Comparison of ENCODE assay signal across 10 cellular contexts in genomic region chr4:55993994-55994657, GRCh38. TPM values are rescaled to one million over a fixed set of nuclear protein-coding genes. Genes with fewer than 3 reads are reported as not detected.
DNase-seq lines count a peak whose midpoint lies in the region; ATAC-seq and TF ChIP-seq lines count a peak whose summit lies in the region.
"Had no signal": no experiment of that assay in that cellular context is flagged by ENCODE, and none has a peak within 500 bp of the region (broad histone marks: within the 10 kb centered on the region; RNA-seq: fewer than 3 reads in every experiment).

No MANE protein-coding gene starts in this region.

- H3K79me2 ChIP-seq in mammary epithelial cell (ENCODE audit: insufficient read depth, low read length), result no peaks in the 10 kb centered on the region

- peak overlapping the region; percentile 25 for H3K4me3 Mint-ChIP-seq in activated T-helper 1 cell treated with anti-CD3 and anti-CD28 coated beads, Interleukin-12 subunit alpha, Interleukin-12 subunit beta, Interleukin-2, Interleukin-4 antibody, amounts not matched to agents 30 ng/mL and 10 ng/mL and 1 ng/mL, durations not matched to agents 14 hours and 24 hours and 36 hours

- peak overlapping the region; percentile 45 for H3K27ac Mint-ChIP-seq in activated T-helper 1 cell treated with anti-CD3 and anti-CD28 coated beads, Interleukin-12 subunit alpha, Interleukin-12 subunit beta, Interleukin-2, Interleukin-4 antibody, amounts not matched to agents 30 ng/mL and 10 ng/mL and 1 ng/mL, durations not matched to agents 14 hours and 24 hours and 36 hours

- H2AFZ ChIP-seq in mammary epithelial cell (ENCODE audit: low read depth, low read length), result no peak overlapping the region

- WGBS in mammary epithelial cell (ENCODE audit: low coverage, missing lambda C conversion rate), result 100% methylated on average over 3 of the region's 3 CpGs

- H3K9me3 Mint-ChIP-seq in activated T-helper 1 cell treated with anti-CD3 and anti-CD28 coated beads, Interleukin-12 subunit alpha, Interleukin-12 subunit beta, Interleukin-2, Interleukin-4 antibody, amounts not matched to agents 30 ng/mL and 10 ng/mL and 1 ng/mL, durations not matched to agents 14 hours and 24 hours and 36 hours, result no peaks in the 10 kb centered on the region

- ATAC-seq in GM19372 (IDR thresholded peaks at IDR 0.05; ENCODE audit: low read depth, unreplicated experiment) (peak; percentile 52), HG03060 (IDR thresholded peaks at IDR 0.05; ENCODE audit: low read depth, unreplicated experiment) (peak; percentile 87), left ventricle myocardium superior (no peak)
- ATAC-seq: heart left ventricle had no signal

- BruUV-seq in mammary epithelial cell (replicated peaks; lab: Mats Ljungman, UMichigan), result no TSS peak

- H4K20me1 ChIP-seq in mammary epithelial cell (ENCODE audit: insufficient read depth, low read length), result no peaks in the 10 kb centered on the region

- H3K27me3 ChIP-seq in mammary epithelial cell (ENCODE audit: insufficient read depth, low read length), result no peaks in the 10 kb centered on the region
- H3K27me3 ChIP-seq: heart left ventricle had no signal

- no peak overlapping the region for H3K4me3 ChIP-seq in mammary epithelial cell (replicated peaks in 1 of 3; ENCODE audit: insufficient read depth in 1 of 3, low read depth in 2 of 3, low read length in 3 of 3)
- H3K4me3 ChIP-seq: heart left ventricle had no signal

- DNase-seq in GM13977 (ENCODE audit: low spot score), result peak; percentile 28
- no peak for DNase-seq in activated T-helper 1 cell treated with anti-CD3 and anti-CD28 coated beads, Interleukin-12 subunit alpha, Interleukin-12 subunit beta, Interleukin-2, Interleukin-4 antibody, amounts not matched to agents 30 ng/mL and 10 ng/mL and 1 ng/mL, durations not matched to agents 14 hours and 24 hours and 36 hours (ENCODE audit: low spot score)
- DNase-seq in stimulated activated CD8-positive, alpha-beta memory T cell treated with anti-CD3 and anti-CD28 coated beads, Interleukin-4, amount 100 ng/mL, for 48 hours, result no peak
- no peak for DNase-seq in mammary epithelial cell
- no peak for DNase-seq in left ventricle myocardium superior
- no peak for DNase-seq in GF-D8 (lab: John Stamatoyannopoulos, UW)
- DNase-seq: DMS 273 treated with DMSO at 0.1 percent for 48 hours, heart left ventricle had no signal

- H3K4me1 Mint-ChIP-seq in activated T-helper 1 cell treated with anti-CD3 and anti-CD28 coated beads, Interleukin-12 subunit alpha, Interleukin-12 subunit beta, Interleukin-2, Interleukin-4 antibody, amounts not matched to agents 30 ng/mL and 10 ng/mL and 1 ng/mL, durations not matched to agents 14 hours and 24 hours and 36 hours (ENCODE audit: low read depth), result peaks cover 32% of the 10 kb centered on the region

- CTCF ChIA-PET in mammary epithelial cell (lab: Charles Lee; ENCODE audit: low non-redundant PET), result no interaction called here

- intact Hi-C loops in activated T-helper 1 cell treated with anti-CD3 and anti-CD28 coated beads, Interleukin-12 subunit alpha, Interleukin-12 subunit beta, Interleukin-2, Interleukin-4 antibody, amounts not matched to agents 30 ng/mL and 10 ng/mL and 1 ng/mL, durations not matched to agents 14 hours and 24 hours and 36 hours (cut with micrococcal nuclease), result loop anchor here (2.0 kb wide), 1 partner anchor 45 kb away; the partner anchor contains the start of gene CEP135
- intact Hi-C loops in mammary epithelial cell (cut with micrococcal nuclease) (no loop called here), left ventricle myocardium superior (cut with micrococcal nuclease) (no loop called here)

- no peak overlapping the region for H3K9ac ChIP-seq in mammary epithelial cell (ENCODE audit: insufficient read depth, low read length)

- no peaks in the 10 kb centered on the region for H3K4me1 ChIP-seq in mammary epithelial cell (ENCODE audit: insufficient read depth, low read length)
- H3K4me1 ChIP-seq: heart left ventricle had no signal

- no peaks in the 10 kb centered on the region for H3K9me3 ChIP-seq in mammary epithelial cell (replicated peaks; ENCODE audit: insufficient read depth, low read length)
- H3K9me3 ChIP-seq: heart left ventricle had no signal

- peaks cover 28% of the 10 kb centered on the region for H3K36me3 Mint-ChIP-seq in activated T-helper 1 cell treated with anti-CD3 and anti-CD28 coated beads, Interleukin-12 subunit alpha, Interleukin-12 subunit beta, Interleukin-2, Interleukin-4 antibody, amounts not matched to agents 30 ng/mL and 10 ng/mL and 1 ng/mL, durations not matched to agents 14 hours and 24 hours and 36 hours (ENCODE audit: low read depth)

- H3K36me3 ChIP-seq in mammary epithelial cell (ENCODE audit: insufficient read depth, low read length), result peaks cover 4% of the 10 kb centered on the region

- no peak overlapping the region for H3K27ac ChIP-seq in mammary epithelial cell (ENCODE audit: insufficient read depth, low read depth, low read length)
- H3K27ac ChIP-seq: heart left ventricle had no signal

- TF ChIP-seq CTCF in GM13977 (IDR thresholded peaks at IDR 0.05; ENCODE audit: extremely low read depth, insufficient read depth, missing control alignments) (no peak), mammary epithelial cell (conservative IDR thresholded peaks at IDR 0.05 in 1 of 2, IDR thresholded peaks at IDR 0.05 in 1 of 2; ENCODE audit: extremely low read depth in 1 of 2, insufficient read depth in 1 of 2, low read depth in 1 of 2, low read length in 2 of 2) (no peak)

- dilution Hi-C loops in mammary epithelial cell (cut with HindIII; ENCODE audit: low sequenced_read_pairs), result no loop called here

- in situ Hi-C loops in GM13977 (cut with MboI; ENCODE audit: low pct_unique_long_range_greater_than_20kb, low sequenced_read_pairs, unreplicated experiment), result no loop called here
- in situ Hi-C loops in mammary epithelial cell (cut with MboI; ENCODE audit: low sequenced_read_pairs in 2 of 2), result no loop called here

- H3K4me2 ChIP-seq in mammary epithelial cell (ENCODE audit: insufficient read depth, low read depth, low read length), result no peak overlapping the region

- no peaks in the 10 kb centered on the region for H3K27me3 Mint-ChIP-seq in activated T-helper 1 cell treated with anti-CD3 and anti-CD28 coated beads, Interleukin-12 subunit alpha, Interleukin-12 subunit beta, Interleukin-2, Interleukin-4 antibody, amounts not matched to agents 30 ng/mL and 10 ng/mL and 1 ng/mL, durations not matched to agents 14 hours and 24 hours and 36 hours (ENCODE audit: insufficient read depth)

RNA-seq across cellular contexts. Expression of gene CEP135, which starts 45.4 kb away (rescaled TPM):
- total RNA-seq in activated T-helper 1 cell treated with anti-CD3 and anti-CD28 coated beads, Interleukin-12 subunit alpha, Interleukin-12 subunit beta, Interleukin-2, Interleukin-4 antibody, amounts not matched to agents 30 ng/mL and 10 ng/mL and 1 ng/mL, durations not matched to agents 14 hours and 24 hours and 36 hours, result 19.3 and 19.9 TPM in 2 replicates
- total RNA-seq in mammary epithelial cell (1 to 10 TPM; 5.3 to 7.3 TPM), left ventricle myocardium superior (2.5 TPM)
- polyA plus RNA-seq in mammary epithelial cell, result 2.0 TPM
- polyA minus RNA-seq in mammary epithelial cell, result 5.6 TPM
